18 cellular contexts compared by ENCODE assay signal in the genomic region with DNA sequence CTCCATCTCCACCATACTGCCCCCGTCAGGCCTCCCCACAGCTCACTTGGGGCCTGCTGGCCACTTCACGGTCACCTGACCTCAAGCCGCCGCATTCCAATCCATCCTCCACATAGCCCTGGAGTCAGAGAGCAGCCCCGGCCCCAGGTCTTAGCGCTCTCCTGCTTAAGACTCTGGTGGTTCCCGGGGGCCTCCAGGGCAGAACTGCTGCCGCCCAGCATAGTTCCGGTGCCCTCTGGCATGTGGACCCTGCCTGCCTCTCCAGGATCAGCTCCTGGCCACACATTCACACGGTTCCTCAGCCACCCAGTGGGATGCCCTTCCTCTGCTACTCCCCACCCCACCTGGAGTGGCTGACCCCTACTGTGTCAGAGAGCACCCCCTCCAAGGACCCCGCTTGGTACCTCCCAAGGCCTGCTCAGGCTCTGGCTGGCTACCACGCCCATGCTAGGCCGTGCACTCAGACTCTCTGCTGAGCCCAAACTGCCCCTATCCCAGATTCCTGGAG. TPM values are rescaled to one million over a fixed set of nuclear protein-coding genes. Genes with fewer than 3 reads are reported as not detected.
DNase-seq lines count a peak whose midpoint lies in the region; ATAC-seq and TF ChIP-seq lines count a peak whose summit lies in the region.
"Had no signal": no experiment of that assay in that cellular context is flagged by ENCODE, and none has a peak within 500 bp of the region (broad histone marks: within the 10 kb centered on the region; RNA-seq: fewer than 3 reads in every experiment).

No MANE protein-coding gene starts in this region.

- H3K27ac ChIP-seq in left lung: no peak overlapping the region
- H3K27ac ChIP-seq: testis had no signal

- peaks cover 0 to 98% of the 10 kb centered on the region in 2 donors for H3K36me3 ChIP-seq in left lung

- H3K9me3 ChIP-seq in left lung: no peaks in the 10 kb centered on the region
- H3K9me3 ChIP-seq: testis had no signal

- H3K4me1 Mint-ChIP-seq in activated CD8-positive, alpha-beta memory T cell treated with anti-CD3 and anti-CD28 coated beads, Interleukin-2, amount 10 ng/mL, durations not matched to agents 7 days and 5 days: peaks cover 35% of the 10 kb centered on the region
- peaks cover 16% of the 10 kb centered on the region for H3K4me1 Mint-ChIP-seq in activated B cell treated with CpG ODN at 0.5 μM for 24 hours
- H3K4me1 Mint-ChIP-seq in stimulated activated memory B cell treated with anti-CD40 and anti-IgM and Interleukin-4, amounts not matched to agents 10 μg/mL and 1 μg/mL and 100 μg/mL, for 72 hours: peaks cover 61% of the 10 kb centered on the region

- POLR2A ChIA-PET in activated B cell treated with CpG ODN at 0.5 μM for 24 hours (lab: Charles Lee): interaction anchor here (1.4 kb wide), 1 partner anchor 11 kb away, joined by 4 read pairs; no protein-coding TSS in a partner anchor

- intact Hi-C loops in activated B cell treated with CpG ODN at 0.5 μM for 24 hours (cut with micrococcal nuclease) (no loop called here), left lung (cut with DNase I) (no loop called here)

- ATAC-seq in activated CD8-positive, alpha-beta memory T cell treated with anti-CD3 and anti-CD28 coated beads, Interleukin-2, amount 10 ng/mL, durations not matched to agents 7 days and 5 days: no peak
- ATAC-seq in activated B cell treated with CpG ODN at 0.5 μM for 24 hours (ENCODE audit: low read depth): no peak
- ATAC-seq in left lung: peak; percentile 91
- no peak for ATAC-seq in stimulated activated memory B cell treated with anti-CD40 and anti-IgM and Interleukin-4, amounts not matched to agents 10 μg/mL and 1 μg/mL and 100 μg/mL, for 72 hours
- no peak for ATAC-seq in GM18505 (IDR thresholded peaks at IDR 0.05; ENCODE audit: unreplicated experiment)
- ATAC-seq in GM21360 (IDR thresholded peaks at IDR 0.05; ENCODE audit: unreplicated experiment): no peak
- ATAC-seq: left colon had no signal

- H3K27me3 ChIP-seq in left lung: no peaks in the 10 kb centered on the region
- H3K27me3 ChIP-seq: testis had no signal

- TF ChIP-seq POLR2A in GM18505 (IDR thresholded peaks at IDR 0.05; ENCODE audit: borderline replicate concordance, extremely low read depth, insufficient read depth, insufficient read length): no peak

- CTCF ChIA-PET in activated CD8-positive, alpha-beta memory T cell treated with anti-CD3 and anti-CD28 coated beads, Interleukin-2, amount 10 ng/mL, durations not matched to agents 7 days and 5 days (lab: Charles Lee): interaction anchor here (1.8 kb wide), 1 partner anchor 11 kb away, joined by 5 read pairs; no protein-coding TSS in a partner anchor
- CTCF ChIA-PET in activated B cell treated with CpG ODN at 0.5 μM for 24 hours (lab: Charles Lee): no interaction called here

- H3K27me3 Mint-ChIP-seq in activated CD8-positive, alpha-beta memory T cell treated with anti-CD3 and anti-CD28 coated beads, Interleukin-2, amount 10 ng/mL, durations not matched to agents 7 days and 5 days: no peaks in the 10 kb centered on the region
- no peaks in the 10 kb centered on the region for H3K27me3 Mint-ChIP-seq in activated B cell treated with CpG ODN at 0.5 μM for 24 hours
- no peaks in the 10 kb centered on the region for H3K27me3 Mint-ChIP-seq in stimulated activated memory B cell treated with anti-CD40 and anti-IgM and Interleukin-4, amounts not matched to agents 10 μg/mL and 1 μg/mL and 100 μg/mL, for 72 hours

- no peak overlapping the region for H3K4me3 ChIP-seq in left lung
- H3K4me3 ChIP-seq: testis had no signal

- no peaks in the 10 kb centered on the region for H3K9me3 Mint-ChIP-seq in activated CD8-positive, alpha-beta memory T cell treated with anti-CD3 and anti-CD28 coated beads, Interleukin-2, amount 10 ng/mL, durations not matched to agents 7 days and 5 days (ENCODE audit: low read depth)
- H3K9me3 Mint-ChIP-seq in activated B cell treated with CpG ODN at 0.5 μM for 24 hours: no peaks in the 10 kb centered on the region
- H3K9me3 Mint-ChIP-seq in stimulated activated memory B cell treated with anti-CD40 and anti-IgM and Interleukin-4, amounts not matched to agents 10 μg/mL and 1 μg/mL and 100 μg/mL, for 72 hours: no peaks in the 10 kb centered on the region
- H3K9me3 Mint-ChIP-seq: HFFc6 had no signal

- DNase-seq in activated CD8-positive, alpha-beta memory T cell treated with anti-CD3 and anti-CD28 coated beads, Interleukin-2, amount 10 ng/mL, durations not matched to agents 7 days and 5 days: no peak
- DNase-seq in activated CD8-positive, alpha-beta memory T cell treated with anti-CD3 and anti-CD28 coated beads, Interleukin-2, amount 50 U/mL, for 48 hours: no peak
- DNase-seq in activated B cell treated with CpG ODN at 0.5 μM for 24 hours (no peak), left lung (peak in 1 of 2 donors; percentile 82), SIG-M5 (lab: John Stamatoyannopoulos, UW) (no peak)
- DNase-seq: activated effector memory CD4-positive, alpha-beta T cell treated with anti-CD3 and anti-CD28 coated beads, Interleukin-2, amount 50 U/mL, for 16 hours; COR-L47; HFFc6; left colon; NCI-H1048; NCI-H446 treated with DMSO at 0.1 percent for 48 hours; PC-3; testis had no signal

- peak overlapping the region; percentile 9 for H3K27ac Mint-ChIP-seq in activated CD8-positive, alpha-beta memory T cell treated with anti-CD3 and anti-CD28 coated beads, Interleukin-2, amount 10 ng/mL, durations not matched to agents 7 days and 5 days
- peak overlapping the region; percentile 4 for H3K27ac Mint-ChIP-seq in activated B cell treated with CpG ODN at 0.5 μM for 24 hours
- H3K27ac Mint-ChIP-seq in stimulated activated memory B cell treated with anti-CD40 and anti-IgM and Interleukin-4, amounts not matched to agents 10 μg/mL and 1 μg/mL and 100 μg/mL, for 72 hours: peak overlapping the region; percentile 40
- H3K27ac Mint-ChIP-seq: HFFc6 had no signal

- TF ChIP-seq CTCF in activated B cell treated with CpG ODN at 0.5 μM for 24 hours (IDR thresholded peaks at IDR 0.05): no peak
- TF ChIP-seq CTCF in left lung (IDR thresholded peaks at IDR 0.05): no peak

- H3K4me1 ChIP-seq in left lung: peaks cover 0 to 31% of the 10 kb centered on the region in 2 donors
- H3K4me1 ChIP-seq: testis had no signal

- H3K4me3 Mint-ChIP-seq in activated CD8-positive, alpha-beta memory T cell treated with anti-CD3 and anti-CD28 coated beads, Interleukin-2, amount 10 ng/mL, durations not matched to agents 7 days and 5 days: no peak overlapping the region
- H3K4me3 Mint-ChIP-seq in activated B cell treated with CpG ODN at 0.5 μM for 24 hours: no peak overlapping the region
- H3K4me3 Mint-ChIP-seq in stimulated activated memory B cell treated with anti-CD40 and anti-IgM and Interleukin-4, amounts not matched to agents 10 μg/mL and 1 μg/mL and 100 μg/mL, for 72 hours: no peak overlapping the region
- H3K4me3 Mint-ChIP-seq: HFFc6 had no signal

- H3K36me3 Mint-ChIP-seq in activated CD8-positive, alpha-beta memory T cell treated with anti-CD3 and anti-CD28 coated beads, Interleukin-2, amount 10 ng/mL, durations not matched to agents 7 days and 5 days: peaks cover 53% of the 10 kb centered on the region
- peaks cover 84% of the 10 kb centered on the region for H3K36me3 Mint-ChIP-seq in activated B cell treated with CpG ODN at 0.5 μM for 24 hours (ENCODE audit: low read depth)
- peaks cover 76% of the 10 kb centered on the region for H3K36me3 Mint-ChIP-seq in stimulated activated memory B cell treated with anti-CD40 and anti-IgM and Interleukin-4, amounts not matched to agents 10 μg/mL and 1 μg/mL and 100 μg/mL, for 72 hours

RNA-seq across cellular contexts. Expression of a gene that starts 8.7 kb away (rescaled TPM):
- total RNA-seq in activated CD8-positive, alpha-beta memory T cell treated with anti-CD3 and anti-CD28 coated beads, Interleukin-2, amount 10 ng/mL, durations not matched to agents 7 days and 5 days: 100 to 1,000 TPM; 117 to 120 TPM
- 176 and 205 TPM in 2 replicates for total RNA-seq in activated B cell treated with CpG ODN at 0.5 μM for 24 hours
- 10 to 100 TPM; 71.9 to 87.9 TPM for total RNA-seq in left lung

RNA-seq across cellular contexts. Expression of a gene that starts 19.5 kb away (rescaled TPM):
- total RNA-seq in activated CD8-positive, alpha-beta memory T cell treated with anti-CD3 and anti-CD28 coated beads, Interleukin-2, amount 10 ng/mL, durations not matched to agents 7 days and 5 days: 100 to 1,000 TPM; 268 to 391 TPM
- total RNA-seq in activated B cell treated with CpG ODN at 0.5 μM for 24 hours (118 and 120 TPM in 2 replicates), left lung (100 to 1,000 TPM; 126 to 178 TPM)

RNA-seq across cellular contexts. Expression of a gene that starts 36.7 kb away (rescaled TPM):
- total RNA-seq in activated CD8-positive, alpha-beta memory T cell treated with anti-CD3 and anti-CD28 coated beads, Interleukin-2, amount 10 ng/mL, durations not matched to agents 7 days and 5 days: not detected
- total RNA-seq in activated B cell treated with CpG ODN at 0.5 μM for 24 hours: not detected in 2 replicates
- total RNA-seq in left lung: not detected
- total RNA-seq: bronchial epithelial cell, HFFc6, HT1080, left colon, PC-3 had no signal
